Comparison of ENCODE assay signal across 1 cellular context in genomic region chr2:219542931-219543595, GRCh38.
TF ChIP-seq lines count a peak whose summit lies in the region.

No MANE protein-coding gene starts in this region.

TF ChIP-seq in HCT116, 20 proteins besides CTCF, POLR2A, EP300 and RAD21 (continued from another document):
- no peak for TF ChIP-seq ZBTB33 (IDR thresholded peaks at IDR 0.05; ENCODE audit: extremely low read depth, insufficient replicate concordance, low read length)
